ENCODE assay signal across 24 cellular contexts in the genomic region with DNA sequence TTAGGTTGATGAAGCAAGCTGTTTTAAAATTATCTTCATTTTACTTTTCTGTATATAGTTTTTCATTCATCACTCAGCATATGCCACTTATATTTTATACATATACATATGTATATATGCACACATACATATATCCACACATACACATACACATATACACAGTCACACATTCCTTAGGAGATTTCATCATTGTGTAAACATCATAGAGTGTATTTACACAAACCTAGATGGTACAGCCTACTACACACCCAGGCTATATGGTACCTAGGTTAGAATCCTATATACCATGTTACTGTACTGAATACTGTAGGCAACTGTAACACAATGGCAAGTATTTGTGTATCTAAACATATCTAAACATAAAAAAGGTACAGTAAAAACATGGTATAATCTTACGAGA.
DNase-seq lines count a peak whose midpoint lies in the region; ATAC-seq, FAIRE-seq and TF ChIP-seq lines count a peak whose summit lies in the region.
"Had no signal": no experiment of that assay in that cellular context is flagged by ENCODE, and none has a peak within 500 bp of the region (broad histone marks: within the 10 kb centered on the region; RNA-seq: fewer than 3 reads in every experiment).

No MANE protein-coding gene starts in this region.

- H3K36me3 ChIP-seq in PC-3 (ENCODE audit: low read depth, low read length): no peaks in the 10 kb centered on the region
- H3K36me3 ChIP-seq: BLaER1 treated with 17β-estradiol and CSF1 and Interleukin-3, amounts not matched to agents 10 nM and 100 nM had no signal

- H3K4me1 ChIP-seq in PC-3 (ENCODE audit: insufficient read depth, low read length): peaks cover 42% of the 10 kb centered on the region
- H3K4me1 ChIP-seq: A549, Caco-2 had no signal

- H3K9ac ChIP-seq in PC-3 (ENCODE audit: low read length): no peak overlapping the region
- H3K9ac ChIP-seq: BLaER1 treated with 17β-estradiol and CSF1 and Interleukin-3, amounts not matched to agents 10 nM and 100 nM had no signal

- DNase-seq in D721Med (ENCODE audit: insufficient read length, low spot score): no peak
- DNase-seq in PC-3: peak; percentile 58
- DNase-seq in left colon: no peak
- DNase-seq: AML-193; Caco-2; Calu3; CD4-positive, alpha-beta T cell; CD8-positive, alpha-beta T cell; DMS 273 treated with DMSO at 0.1 percent for 48 hours; DMS153; DMS53; DMS79; DND-41; EL; GDM1 had no signal

- no TSS peak for BruUV-seq in PC-3 (replicated peaks; lab: Mats Ljungman, UMichigan)

- no peak overlapping the region for H2AFZ ChIP-seq in PC-3 (ENCODE audit: low read length)

- no peaks in the 10 kb centered on the region for H3K79me2 ChIP-seq in PC-3 (ENCODE audit: low read length)

- ATAC-seq in PC-3: peak; percentile 63
- ATAC-seq in left colon: peak; percentile 26
- ATAC-seq in HG02588 (IDR thresholded peaks at IDR 0.05; ENCODE audit: unreplicated experiment): no peak
- no peak for ATAC-seq in GM21723 (IDR thresholded peaks at IDR 0.05; ENCODE audit: unreplicated experiment)
- ATAC-seq: A549; CD8-positive, alpha-beta T cell; GM12878 had no signal

- CTCF ChIA-PET in PC-3 (lab: Charles Lee): no interaction called here

- intact Hi-C loops in PC-3 (cut with micrococcal nuclease): no loop called here
- intact Hi-C loops in left colon (cut with DNase I, micrococcal nuclease): no loop called here

- FAIRE-seq in D721Med (lab: Jason Lieb, UNC): peak; percentile 35
- FAIRE-seq: A549, GM12878, GM12892, GM18507 had no signal

- no peak overlapping the region for H3K4me2 ChIP-seq in PC-3 (ENCODE audit: low read length)
- H3K4me2 ChIP-seq: A549; BLaER1 treated with 17β-estradiol and CSF1 and Interleukin-3, amounts not matched to agents 10 nM and 100 nM had no signal

- H3K27me3 ChIP-seq in PC-3 (ENCODE audit: low read length): no peaks in the 10 kb centered on the region
- H3K27me3 ChIP-seq: BLaER1 treated with 17β-estradiol and CSF1 and Interleukin-3, amounts not matched to agents 10 nM and 100 nM had no signal

- H3K4me3 ChIP-seq in PC-3 (ENCODE audit: low read length): no peak overlapping the region
- H3K4me3 ChIP-seq: A549; BLaER1 treated with 17β-estradiol and CSF1 and Interleukin-3, amounts not matched to agents 10 nM and 100 nM; GM12878 had no signal

- no peaks in the 10 kb centered on the region for H3K9me3 ChIP-seq in PC-3 (ENCODE audit: low read length)
- H3K9me3 ChIP-seq: A549; BLaER1 treated with 17β-estradiol and CSF1 and Interleukin-3, amounts not matched to agents 10 nM and 100 nM; Caco-2 had no signal

- H3K9me2 ChIP-seq in PC-3 (replicated peaks; ENCODE audit: low read length): no peaks in the 10 kb centered on the region

- POLR2A ChIA-PET in PC-3 (lab: Charles Lee; ENCODE audit: unreplicated experiment): no interaction called here

- H3F3A ChIP-seq in PC-3 (ENCODE audit: low read length, unreplicated experiment): peaks cover 4% of the 10 kb centered on the region

- TF ChIP-seq CTCF in D721Med (IDR thresholded peaks at IDR 0.05; ENCODE audit: insufficient read depth, missing control alignments): no peak
- no peak for TF ChIP-seq CTCF in PC-3 (conservative IDR thresholded peaks at IDR 0.05; ENCODE audit: low read depth, low read length)

- H3K27ac ChIP-seq in PC-3 (ENCODE audit: low read length): no peak overlapping the region
- H3K27ac ChIP-seq: 22Rv1; A549; BLaER1 treated with 17β-estradiol and CSF1 and Interleukin-3, amounts not matched to agents 10 nM and 100 nM; C4-2B had no signal

- no peaks in the 10 kb centered on the region for H4K20me1 ChIP-seq in PC-3 (ENCODE audit: low read length)
- H4K20me1 ChIP-seq: BLaER1 treated with 17β-estradiol and CSF1 and Interleukin-3, amounts not matched to agents 10 nM and 100 nM had no signal

Comparison
In these comparisons a context has a peak if more than half of its experiments do, and no peak if none do; other contexts are left out.
1. ATAC-seq: peak in PC-3 (single experiment) and left colon (single experiment); none in HG02588 (single experiment) and GM21723 (single experiment).